ENCODE assay signal across 17 cellular contexts in genomic region chr11:74818283-74818946, GRCh38.
DNase-seq lines count a peak whose midpoint lies in the region; ATAC-seq and TF ChIP-seq lines count a peak whose summit lies in the region.
"Had no signal": no experiment of that assay in that cellular context is flagged by ENCODE, and none has a peak within 500 bp of the region (broad histone marks: within the 10 kb centered on the region; RNA-seq: fewer than 3 reads in every experiment).

No MANE protein-coding gene starts in this region.

- intact Hi-C loops in MCF 10A (cut with micrococcal nuclease) (no loop called here), mammary epithelial cell (cut with micrococcal nuclease) (no loop called here), lower leg skin (cut with DNase I; ENCODE audit: low total_unique reads) (no loop called here)

- in situ Hi-C loops in mammary epithelial cell (cut with MboI; ENCODE audit: low sequenced_read_pairs in 2 of 2): no loop called here

- H3K4me3 ChIP-seq in mammary epithelial cell (replicated peaks in 1 of 3; ENCODE audit: insufficient read depth in 1 of 3, low read depth in 2 of 3, low read length in 3 of 3) (no peak overlapping the region), fibroblast of pulmonary artery (replicated peaks; ENCODE audit: low read depth, low read length) (no peak overlapping the region), lower leg skin (ENCODE audit: low read depth, poor library complexity, severe bottlenecking) (no peak overlapping the region)
- H3K4me3 ChIP-seq: SJSA1, skin epidermis, thoracic aorta had no signal

- TF ChIP-seq POLR2A in lower leg skin (IDR thresholded peaks at IDR 0.05): no peak

- BruUV-seq in MCF 10A (replicated peaks; lab: Mats Ljungman, UMichigan): TSS peak; percentile 12
- no TSS peak for BruUV-seq in mammary epithelial cell (replicated peaks; lab: Mats Ljungman, UMichigan)

- no peaks in the 10 kb centered on the region for H3K36me3 ChIP-seq in mammary epithelial cell (ENCODE audit: insufficient read depth, low read length)
- H3K36me3 ChIP-seq: thoracic aorta had no signal

- H3K4me2 ChIP-seq in mammary epithelial cell (ENCODE audit: insufficient read depth, low read depth, low read length): no peak overlapping the region

- TF ChIP-seq CTCF in MCF 10A (IDR thresholded peaks at IDR 0.05; ENCODE audit: unreplicated experiment) (no peak), mammary epithelial cell (conservative IDR thresholded peaks at IDR 0.05 in 1 of 2, IDR thresholded peaks at IDR 0.05 in 1 of 2; ENCODE audit: extremely low read depth in 1 of 2, insufficient read depth in 1 of 2, low read depth in 1 of 2, low read length in 2 of 2) (no peak), fibroblast of pulmonary artery (IDR thresholded peaks at IDR 0.05; ENCODE audit: low read length, missing control alignments) (no peak), lower leg skin (IDR thresholded peaks at IDR 0.05) (no peak)

- H3K4me1 Mint-ChIP-seq in MCF 10A (ENCODE audit: insufficient read depth, unreplicated experiment) (peaks cover 17% of the 10 kb centered on the region), T-helper 17 cell (peaks cover 20% of the 10 kb centered on the region)
- H3K4me1 Mint-ChIP-seq in stimulated activated effector memory CD8-positive, alpha-beta T cell treated with anti-CD3 and anti-CD28 coated beads, Interleukin-12 subunit alpha, Interleukin-12 subunit beta, amount 100 ng/mL, for 72 hours: peaks cover 55% of the 10 kb centered on the region
- H3K4me1 Mint-ChIP-seq: H9 had no signal

- no peak overlapping the region for H3K4me3 Mint-ChIP-seq in MCF 10A (ENCODE audit: unreplicated experiment)
- H3K4me3 Mint-ChIP-seq in T-helper 17 cell: no peak overlapping the region
- no peak overlapping the region for H3K4me3 Mint-ChIP-seq in stimulated activated effector memory CD8-positive, alpha-beta T cell treated with anti-CD3 and anti-CD28 coated beads, Interleukin-12 subunit alpha, Interleukin-12 subunit beta, amount 100 ng/mL, for 72 hours
- H3K4me3 Mint-ChIP-seq: activated naive CD4-positive, alpha-beta T cell treated with anti-CD3 and anti-CD28 coated beads for 36 hours; H9 had no signal

- H3K27me3 Mint-ChIP-seq in MCF 10A (ENCODE audit: insufficient read depth, unreplicated experiment) (no peaks in the 10 kb centered on the region), T-helper 17 cell (no peaks in the 10 kb centered on the region)

- H3K27ac ChIP-seq in mammary epithelial cell (ENCODE audit: insufficient read depth, low read depth, low read length): no peak overlapping the region
- H3K27ac ChIP-seq: skin epidermis had no signal

- dilution Hi-C loops in mammary epithelial cell (cut with HindIII; ENCODE audit: low sequenced_read_pairs): no loop called here

- H3K9me3 ChIP-seq in mammary epithelial cell (replicated peaks; ENCODE audit: insufficient read depth, low read length) (no peaks in the 10 kb centered on the region), T-helper 17 cell (ENCODE audit: control insufficient read depth, low read length, poor library complexity, severe bottlenecking) (no peaks in the 10 kb centered on the region)
- H3K9me3 ChIP-seq: SJSA1, thoracic aorta had no signal

- H4K20me1 ChIP-seq in mammary epithelial cell (ENCODE audit: insufficient read depth, low read length): no peaks in the 10 kb centered on the region

- POLR2A ChIA-PET in MCF 10A (lab: Yijun Ruan, JAX): interaction anchor here (0.7 kb wide), 1 partner anchor 550 kb away, joined by 3 read pairs; no protein-coding TSS in a partner anchor

- H3K27ac Mint-ChIP-seq in MCF 10A (ENCODE audit: low read depth, unreplicated experiment) (no peak overlapping the region), T-helper 17 cell (peak overlapping the region; percentile 10)
- H3K27ac Mint-ChIP-seq in stimulated activated effector memory CD8-positive, alpha-beta T cell treated with anti-CD3 and anti-CD28 coated beads, Interleukin-12 subunit alpha, Interleukin-12 subunit beta, amount 100 ng/mL, for 72 hours: peak overlapping the region; percentile 78
- H3K27ac Mint-ChIP-seq: activated naive CD4-positive, alpha-beta T cell treated with anti-CD3 and anti-CD28 coated beads for 36 hours had no signal

- H2AFZ ChIP-seq in mammary epithelial cell (ENCODE audit: low read depth, low read length): no peak overlapping the region

- H3K79me2 ChIP-seq in mammary epithelial cell (ENCODE audit: insufficient read depth, low read length): peaks cover 10% of the 10 kb centered on the region

- no peaks in the 10 kb centered on the region for H3K27me3 ChIP-seq in mammary epithelial cell (ENCODE audit: insufficient read depth, low read length)
- H3K27me3 ChIP-seq: SJSA1 had no signal

- H3K36me3 Mint-ChIP-seq in MCF 10A (ENCODE audit: insufficient read depth, unreplicated experiment) (peaks cover 31% of the 10 kb centered on the region), T-helper 17 cell (ENCODE audit: low read depth) (peaks cover 13% of the 10 kb centered on the region)
- H3K36me3 Mint-ChIP-seq in stimulated activated effector memory CD8-positive, alpha-beta T cell treated with anti-CD3 and anti-CD28 coated beads, Interleukin-12 subunit alpha, Interleukin-12 subunit beta, amount 100 ng/mL, for 72 hours: peaks cover 29% of the 10 kb centered on the region

- H3K9me3 Mint-ChIP-seq in MCF 10A (ENCODE audit: unreplicated experiment): no peaks in the 10 kb centered on the region
- no peaks in the 10 kb centered on the region for H3K9me3 Mint-ChIP-seq in stimulated activated effector memory CD8-positive, alpha-beta T cell treated with anti-CD3 and anti-CD28 coated beads, Interleukin-12 subunit alpha, Interleukin-12 subunit beta, amount 100 ng/mL, for 72 hours

- no peak for DNase-seq in MCF 10A (ENCODE audit: unreplicated experiment)
- no peak for DNase-seq in mammary epithelial cell
- DNase-seq in T-helper 17 cell: no peak
- DNase-seq in fibroblast of pulmonary artery (ENCODE audit: low read depth): peak; percentile 11
- DNase-seq in stimulated activated effector memory CD8-positive, alpha-beta T cell treated with anti-CD3 and anti-CD28 coated beads, Interleukin-12 subunit alpha, Interleukin-12 subunit beta, amount 100 ng/mL, for 72 hours (ENCODE audit: low spot score in 2 of 2): no peak
- DNase-seq in lower leg skin (ENCODE audit: low spot score in 2 of 2): no peak
- DNase-seq in occipital lobe (lab: John Stamatoyannopoulos, UW): no peak
- DNase-seq in GOT3 (lab: John Stamatoyannopoulos, UW): no peak
- DNase-seq: activated naive CD4-positive, alpha-beta T cell treated with anti-CD3 and anti-CD28 coated beads for 36 hours; H9; hypothalamus; MM.1S; NCI-H1694 treated with DMSO at 0.1 percent for 48 hours; NCI-H524 treated with DMSO at 0.1 percent for 48 hours had no signal

- CTCF ChIA-PET in MCF 10A (lab: Yijun Ruan, JAX): interaction anchor here (0.6 kb wide), 1 partner anchor 113 kb away, joined by 3 read pairs; no protein-coding TSS in a partner anchor
- CTCF ChIA-PET in mammary epithelial cell (lab: Charles Lee; ENCODE audit: low non-redundant PET): no interaction called here

- H3K9ac ChIP-seq in mammary epithelial cell (ENCODE audit: insufficient read depth, low read length): no peak overlapping the region

- peaks cover 8% of the 10 kb centered on the region for H3K4me1 ChIP-seq in mammary epithelial cell (ENCODE audit: insufficient read depth, low read length)

- no peak for ATAC-seq in T-helper 17 cell
- ATAC-seq in stimulated activated effector memory CD8-positive, alpha-beta T cell treated with anti-CD3 and anti-CD28 coated beads, Interleukin-12 subunit alpha, Interleukin-12 subunit beta, amount 100 ng/mL, for 72 hours: no peak

- WGBS in mammary epithelial cell (ENCODE audit: low coverage, missing lambda C conversion rate): 65% methylated on average over 3 of the region's 3 CpGs
- 72 to 84% methylated on average over 3 of the region's 3 CpGs for WGBS in lower leg skin, 2 donors
